In the genomic region with DNA sequence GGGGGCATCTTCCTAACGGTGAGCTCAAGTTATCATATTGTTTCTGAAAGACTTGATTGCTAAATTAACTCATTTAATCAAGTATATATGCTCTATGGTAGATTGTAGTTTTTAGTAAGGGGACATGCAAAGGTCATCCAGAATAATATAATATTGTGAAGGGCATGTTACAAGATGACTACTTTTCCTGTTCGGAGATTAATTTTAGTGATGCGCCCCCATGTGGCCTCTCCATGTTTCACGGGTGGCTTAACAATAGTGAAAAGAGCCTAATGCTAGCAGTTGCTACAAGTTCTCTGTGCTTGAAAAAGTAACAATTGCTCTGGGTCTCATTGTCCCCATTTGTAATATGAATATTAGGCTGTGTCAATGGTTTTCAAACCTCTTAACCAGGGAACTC, we compare ENCODE assay signal across 8 cellular contexts. TPM values are rescaled to one million over a fixed set of nuclear protein-coding genes. Genes with fewer than 3 reads are reported as not detected.
DNase-seq lines count a peak whose midpoint lies in the region; ATAC-seq, FAIRE-seq and TF ChIP-seq lines count a peak whose summit lies in the region.

No MANE protein-coding gene starts in this region.

- no peaks in the 10 kb centered on the region for H3K79me2 ChIP-seq in H1 (ENCODE audit: control insufficient read depth in 1 of 2, insufficient read depth in 2 of 2, low read length in 2 of 2)
- no peaks in the 10 kb centered on the region for H3K79me2 ChIP-seq in osteoblast (ENCODE audit: insufficient read depth, low read length)

- no peak overlapping the region for H2BK15ac ChIP-seq in H1 (ENCODE audit: low read length)

- H3K4me2 ChIP-seq in H1 (ENCODE audit: insufficient read depth in 1 of 2, low read depth in 2 of 2, low read length in 2 of 2) = no peak overlapping the region
- no peak overlapping the region for H3K4me2 ChIP-seq in osteoblast (ENCODE audit: insufficient read depth, low read length)

- H2AFZ ChIP-seq in H1 (ENCODE audit: low read length) (no peak overlapping the region), osteoblast (ENCODE audit: low read length) (no peak overlapping the region)

- no peak overlapping the region for H2AK5ac ChIP-seq in H1 (ENCODE audit: low read depth, low read length)

- no peak overlapping the region for H4K91ac ChIP-seq in H1 (replicated peaks; ENCODE audit: insufficient read length, low read length)

- no peak overlapping the region for H2BK20ac ChIP-seq in H1 (ENCODE audit: low read length)

- no peak overlapping the region for H2BK120ac ChIP-seq in H1 (replicated peaks; ENCODE audit: low read depth, low read length)

- H3K79me1 ChIP-seq in H1 (ENCODE audit: low read depth, low read length) = no peaks in the 10 kb centered on the region

- H3K56ac ChIP-seq in H1 (replicated peaks; ENCODE audit: insufficient read length, low read depth, low read length) = no peak overlapping the region

- H3K9ac ChIP-seq in H1 (replicated peaks in 1 of 4; ENCODE audit: extremely low read depth in 1 of 4, low read depth in 3 of 4, low read length in 3 of 4) = no peak overlapping the region

- no peaks in the 10 kb centered on the region for H3K23me2 ChIP-seq in H1 (ENCODE audit: low read depth, low read length)

- H3K9me3 ChIP-seq in H1 (ENCODE audit: insufficient read depth in 2 of 2, low read depth in 1 of 2, low read length in 1 of 2) = no peaks in the 10 kb centered on the region
- H3K9me3 ChIP-seq in osteoblast (ENCODE audit: low read depth, low read length) = no peaks in the 10 kb centered on the region

- H3K4me3 ChIP-seq in H1 (ENCODE audit: extremely low read depth in 1 of 4, insufficient read depth in 2 of 4, low read depth in 3 of 4, low read length in 4 of 4) (no peak overlapping the region), osteoblast (ENCODE audit: insufficient read depth, low read length) (no peak overlapping the region)

- CTCF ChIA-PET in H1 (lab: Charles Lee; ENCODE audit: partially characterized antibody) = interaction anchor here (0.7 to 1.7 kb wide), 10 partner anchors 12 to 176 kb away, joined by 3 to 11 read pairs (median 4); a partner anchor contains a TSS

- DNase-seq in NCI-H2107 (lab: John Stamatoyannopoulos, UW) (peak; percentile 47), NCI-H2107 treated with DMSO at 0.1 percent for 48 hours (lab: John Stamatoyannopoulos, UW; ENCODE audit: unreplicated experiment) (no peak), KG1 (lab: John Stamatoyannopoulos, UW) (peak; percentile 1), H1 (ENCODE audit: low read depth in 1 of 2, low spot score in 2 of 2) (no peak), osteoblast (ENCODE audit: insufficient read length, low spot score, missing footprints) (no peak), retina (no peak)
- peak; percentile 2 to 36 for DNase-seq in activated CD4-positive, alpha-beta T cell treated with anti-CD3 and anti-CD28 coated beads for 4 hours

- H3K36me3 ChIP-seq in H1 (ENCODE audit: control insufficient read depth in 2 of 4, insufficient read depth in 4 of 4, low read length in 3 of 4) = no peaks in the 10 kb centered on the region
- H3K36me3 ChIP-seq in osteoblast (ENCODE audit: insufficient read depth, low read length) = no peaks in the 10 kb centered on the region

- TF ChIP-seq CTCF in H1 (IDR thresholded peaks at IDR 0.05; ENCODE audit: control extremely low read depth in 1 of 3, insufficient read depth in 1 of 3, low read depth in 1 of 3, low read length in 3 of 3) = peak in 2 of 3 experiments; percentile 29 to 52; a peak in 2 of 4 replicates
- TF ChIP-seq CTCF in osteoblast (IDR thresholded peaks at IDR 0.05; ENCODE audit: extremely low read depth, low read depth, low read length) = peak; percentile 66

- H3K27ac ChIP-seq in H1 (ENCODE audit: low read depth, low read length) (no peak overlapping the region), osteoblast (ENCODE audit: low read depth, low read length) (no peak overlapping the region)

- peaks cover 0 to 15% (median 0%) of the 10 kb centered on the region in 4 experiments; a peak in 1 of 7 replicates for H3K4me1 ChIP-seq in H1 (replicated peaks in 1 of 4; ENCODE audit: control insufficient read depth in 3 of 4, insufficient read depth in 4 of 4, low read length in 3 of 4)
- no peaks in the 10 kb centered on the region for H3K4me1 ChIP-seq in osteoblast (ENCODE audit: insufficient read depth, low read length)

- no peak overlapping the region for H4K5ac ChIP-seq in H1 (ENCODE audit: insufficient read length, low read depth, low read length)

- no peaks in the 10 kb centered on the region for H4K20me1 ChIP-seq in H1 (replicated peaks in 1 of 2; ENCODE audit: control insufficient read depth in 1 of 2, insufficient read depth in 2 of 2, low read length in 2 of 2)
- H4K20me1 ChIP-seq in osteoblast (ENCODE audit: insufficient read depth, low read length) = no peaks in the 10 kb centered on the region

- peak; percentile 94 for FAIRE-seq in H1 (lab: Jason Lieb, UNC)

- H2BK5ac ChIP-seq in H1 (ENCODE audit: low read depth, low read length) = no peak overlapping the region

- no peaks in the 10 kb centered on the region for H3K27me3 ChIP-seq in H1 (replicated peaks in 1 of 4; ENCODE audit: control insufficient read depth in 3 of 4, extremely low read depth in 1 of 4, insufficient read depth in 3 of 4, low read length in 3 of 4)
- H3K27me3 ChIP-seq in osteoblast (ENCODE audit: insufficient read depth, low read length) = no peaks in the 10 kb centered on the region

- no peak overlapping the region for H3K14ac ChIP-seq in H1 (ENCODE audit: insufficient read length)

- no peak overlapping the region for H4K8ac ChIP-seq in H1 (ENCODE audit: extremely low read depth, insufficient read depth, low read length)

- TF ChIP-seq POLR2A in H1 (IDR thresholded peaks at IDR 0.05; ENCODE audit: control extremely low read depth in 1 of 2, low read depth in 2 of 2, low read length in 2 of 2) = no peak

- TF ChIP-seq EP300 in H1 (IDR thresholded peaks at IDR 0.05; ENCODE audit: borderline replicate concordance in 1 of 2, low read depth in 2 of 2, low read length in 2 of 2) = no peak

- WGBS in H1 (ENCODE audit: extremely low coverage in 1 of 2, insufficient coverage in 1 of 2, insufficient read length in 1 of 2, insufficient replicate concordance in 2 of 2, low coverage in 1 of 2, low lambda C conversion rate in 2 of 2, missing lambda C conversion rate in 1 of 2), 2 experiments = 40% methylated on average over 4 of the region's 4 CpGs; no CpG with 5 or more reads in 1 of the 2 experiments

- ATAC-seq in HG03139 (IDR thresholded peaks at IDR 0.05; ENCODE audit: unreplicated experiment) = no peak

- no peak overlapping the region for H2BK12ac ChIP-seq in H1 (ENCODE audit: low read depth, low read length)

- POLR2A ChIA-PET in H1 (lab: Charles Lee; ENCODE audit: partially characterized antibody) = interaction anchor here (0.6 kb wide), 1 partner anchor 94 kb away, joined by 3 read pairs; no protein-coding TSS in a partner anchor

- TF ChIP-seq RAD21 in H1 (IDR thresholded peaks at IDR 0.05 in 1 of 2, conservative IDR thresholded peaks at IDR 0.05 in 1 of 2; ENCODE audit: low read depth in 2 of 2, low read length in 2 of 2) = peak; percentile 28 to 37; a peak in 2 of 4 replicates

- H3K4ac ChIP-seq in H1 (replicated peaks; ENCODE audit: insufficient read length, low read depth, low read length) = no peak overlapping the region

- no peak overlapping the region for H3K23ac ChIP-seq in H1 (ENCODE audit: insufficient read length)

- H3K18ac ChIP-seq in H1 (ENCODE audit: extremely low read depth, low read length) = no peak overlapping the region

TF ChIP-seq in H1, 55 proteins besides CTCF, POLR2A, EP300 and RAD21:
- TF ChIP-seq, protein P1, sequence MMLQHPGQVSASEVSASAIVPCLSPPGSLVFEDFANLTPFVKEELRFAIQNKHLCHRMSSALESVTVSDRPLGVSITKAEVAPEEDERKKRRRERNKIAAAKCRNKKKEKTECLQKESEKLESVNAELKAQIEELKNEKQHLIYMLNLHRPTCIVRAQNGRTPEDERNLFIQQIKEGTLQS (IDR thresholded peaks at IDR 0.05; ENCODE audit: insufficient read depth, low read depth, low read length) = no peak
- no peak for TF ChIP-seq BRCA1 (IDR thresholded peaks at IDR 0.05; ENCODE audit: low read depth, low read length)
- no peak for TF ChIP-seq SP1 (IDR thresholded peaks at IDR 0.05; ENCODE audit: low read depth, low read length)
- TF ChIP-seq POLR2AphosphoS5 (IDR thresholded peaks at IDR 0.05; ENCODE audit: low read depth, low read length) = no peak
- no peak for TF ChIP-seq RXRA (IDR thresholded peaks at IDR 0.05; ENCODE audit: insufficient read depth, low read depth, low read length)
- TF ChIP-seq CBX8 (IDR thresholded peaks at IDR 0.05; ENCODE audit: borderline replicate concordance, low read depth, low read length) = no peak
- no peak for TF ChIP-seq NANOG (IDR thresholded peaks at IDR 0.05; ENCODE audit: insufficient read depth, low read depth, low read length, poor library complexity, severe bottlenecking)
- TF ChIP-seq SIX5 (IDR thresholded peaks at IDR 0.05; ENCODE audit: low read depth, low read length) = no peak
- TF ChIP-seq CHD1 (IDR thresholded peaks at IDR 0.05; ENCODE audit: low read depth, low read length) = no peak
- TF ChIP-seq, protein P2, sequence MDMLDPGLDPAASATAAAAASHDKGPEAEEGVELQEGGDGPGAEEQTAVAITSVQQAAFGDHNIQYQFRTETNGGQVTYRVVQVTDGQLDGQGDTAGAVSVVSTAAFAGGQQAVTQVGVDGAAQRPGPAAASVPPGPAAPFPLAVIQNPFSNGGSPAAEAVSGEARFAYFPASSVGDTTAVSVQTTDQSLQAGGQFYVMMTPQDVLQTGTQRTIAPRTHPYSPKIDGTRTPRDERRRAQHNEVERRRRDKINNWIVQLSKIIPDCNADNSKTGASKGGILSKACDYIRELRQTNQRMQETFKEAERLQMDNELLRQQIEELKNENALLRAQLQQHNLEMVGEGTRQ (IDR thresholded peaks at IDR 0.05; ENCODE audit: low read length) = no peak

RNA-seq across cellular contexts. Expression of a gene that starts 12.2 kb away (rescaled TPM):
- not detected in 2 replicates for total RNA-seq in H1 (2021; fragmentation: NEBNext Ultra II Directional; extraction: Animal tissue kit (Norgen Biotek cat#: 25700))
- not detected in 2 replicates for polyA plus RNA-seq in H1 (2011; rRNA removed)
- not detected for polyA plus RNA-seq in H1 (2011; cell fraction: cytosol; rRNA removed)
- polyA plus RNA-seq in H1 (2011; cell fraction: nucleus; rRNA removed) = not detected
- not detected in 4 replicates for polyA plus RNA-seq in H1 (2012, experiment 1 of 2)
- not detected for polyA plus RNA-seq in H1 (2012, experiment 2 of 2)
- polyA plus RNA-seq in H1 (2013, experiment 1 of 2) = 0.12 TPM
- polyA plus RNA-seq in H1 (2013, experiment 2 of 2) = 0.07 TPM
- not detected in 2 replicates for polyA minus RNA-seq in H1 (2011; rRNA and poly(A)+ RNA removed)
- polyA minus RNA-seq in H1 (2011; cell fraction: cytosol; rRNA and poly(A)+ RNA removed) = not detected
- not detected for polyA minus RNA-seq in H1 (2011; cell fraction: nucleus; rRNA and poly(A)+ RNA removed)
- not detected in 2 replicates for total RNA-seq in osteoblast

Comparison
In these comparisons a context has a peak if more than half of its experiments do, and no peak if none do; other contexts are left out.
1. DNase-seq: peak in NCI-H2107 (single experiment), KG1 (single experiment) and activated CD4-positive, alpha-beta T cell treated with anti-CD3 and anti-CD28 coated beads for 4 hours (2 of 2); none in NCI-H2107 treated with DMSO at 0.1 percent for 48 hours (single experiment), H1 (0 of 2), osteoblast (single experiment) and retina (single experiment).